In genomic region chr20:31587545-31588389, GRCh38 we compare ENCODE assay signal across 8 cellular contexts. TPM values are rescaled to one million over a fixed set of nuclear protein-coding genes. Genes with fewer than 3 reads are reported as not detected.
DNase-seq lines count a peak whose midpoint lies in the region; ATAC-seq and TF ChIP-seq lines count a peak whose summit lies in the region.

No MANE protein-coding gene starts in this region.

- H3K4me1 ChIP-seq in OCI-LY1 (ENCODE audit: insufficient read depth, low read length, severe bottlenecking) = peaks cover 7% of the 10 kb centered on the region

- no peaks in the 10 kb centered on the region for H3K36me3 Mint-ChIP-seq in naive thymus-derived CD8-positive, alpha-beta T cell

- H3K27ac Mint-ChIP-seq in naive thymus-derived CD8-positive, alpha-beta T cell = peak overlapping the region in 3 of 10 donors; percentile 3 to 86 (median 75)

- H3K9me3 ChIP-seq in OCI-LY1 (ENCODE audit: low read length) = no peaks in the 10 kb centered on the region

- no peaks in the 10 kb centered on the region for H3K36me3 ChIP-seq in OCI-LY1 (ENCODE audit: insufficient read depth, low read length)

- no peaks in the 10 kb centered on the region for H4K20me1 ChIP-seq in OCI-LY1 (ENCODE audit: insufficient read depth, low read length)

- no peaks in the 10 kb centered on the region for H3K27me3 ChIP-seq in OCI-LY1 (ENCODE audit: insufficient read depth, low read length)

- no peaks in the 10 kb centered on the region for H3K9me2 ChIP-seq in OCI-LY1 (ENCODE audit: low read depth, low read length)

- H3K9ac ChIP-seq in OCI-LY1 (ENCODE audit: low read length) = no peak overlapping the region

- H3K4me2 ChIP-seq in OCI-LY1 (ENCODE audit: low read length) = peak overlapping the region; percentile 47

- DNase-seq in NCI-H1436 (lab: John Stamatoyannopoulos, UW) = peak; percentile 49
- DNase-seq in NCI-H1436 treated with DMSO at 0.1 percent for 48 hours (lab: John Stamatoyannopoulos, UW) = no peak
- peak; percentile 48 for DNase-seq in epithelial cell of esophagus (ENCODE audit: low read depth)
- DNase-seq in naive thymus-derived CD8-positive, alpha-beta T cell = no peak
- no peak for DNase-seq in GM19238 (ENCODE audit: insufficient read length, low spot score)
- DNase-seq in activated effector memory CD4-positive, alpha-beta T cell treated with Interleukin-2 at 50 U/mL for 16 hours = no peak
- no peak for DNase-seq in stimulated activated CD4-positive, alpha-beta T cell treated with anti-CD3 and anti-CD28 coated beads, Interleukin-2, amount 100 ng/mL, for 24 hours

- no peaks in the 10 kb centered on the region for H3K79me2 ChIP-seq in OCI-LY1 (ENCODE audit: insufficient read depth, low read length)

- H3K27me3 Mint-ChIP-seq in naive thymus-derived CD8-positive, alpha-beta T cell = peaks cover 8 to 29% (median 16%) of the 10 kb centered on the region in 5 donors

- H3K4me3 ChIP-seq in OCI-LY1 (ENCODE audit: low read depth, low read length, poor library complexity, severe bottlenecking) (peak overlapping the region; percentile 37), epithelial cell of esophagus (ENCODE audit: low read length) (peak overlapping the region; percentile 31)

- peaks cover 0 to 2% (median 0%) of the 10 kb centered on the region in 9 donors for H3K9me3 Mint-ChIP-seq in naive thymus-derived CD8-positive, alpha-beta T cell

- TF ChIP-seq CTCF in OCI-LY1 (IDR thresholded peaks at IDR 0.05; ENCODE audit: low read length) (no peak), epithelial cell of esophagus (IDR thresholded peaks at IDR 0.05; ENCODE audit: insufficient read depth, low read depth, low read length, missing control alignments) (no peak)

- H3K27ac ChIP-seq in OCI-LY1 (ENCODE audit: low read depth, low read length, poor library complexity, severe bottlenecking) = no peak overlapping the region

- H2AFZ ChIP-seq in OCI-LY1 (ENCODE audit: low read length) = no peak overlapping the region

- H3K4me1 Mint-ChIP-seq in naive thymus-derived CD8-positive, alpha-beta T cell = peaks cover 7 to 9% (median 8%) of the 10 kb centered on the region in 4 donors

- H3K4me3 Mint-ChIP-seq in naive thymus-derived CD8-positive, alpha-beta T cell = peak overlapping the region; percentile 72 to 88 (median 82)

- peak; percentile 62 to 73 for ATAC-seq in naive thymus-derived CD8-positive, alpha-beta T cell

- POLR2A ChIA-PET in naive thymus-derived CD8-positive, alpha-beta T cell (lab: Charles Lee) = interaction anchor here (0.7 to 1.1 kb wide), 2 partner anchors 9 to 22 kb away, joined by 5 to 6 read pairs; no protein-coding TSS in a partner anchor

- H3F3A ChIP-seq in OCI-LY1 (ENCODE audit: insufficient read depth, low read length) = no peaks in the 10 kb centered on the region; the same call in 1 of the 2 replicates

RNA-seq across cellular contexts. Expression of gene ID1, which starts 17.3 kb away (rescaled TPM):
- total RNA-seq in naive thymus-derived CD8-positive, alpha-beta T cell = 1 to 10 TPM in 1 of 2 experiments, under 1 TPM in 1; 0.88 to 1.3 TPM
- under 1 TPM; 0.29 to 0.87 (median 0.51) TPM for polyA plus RNA-seq in naive thymus-derived CD8-positive, alpha-beta T cell

RNA-seq across cellular contexts. Expression of gene COX4I2, which starts 49.9 kb away (rescaled TPM):
- not detected for total RNA-seq in naive thymus-derived CD8-positive, alpha-beta T cell
- not detected for polyA plus RNA-seq in naive thymus-derived CD8-positive, alpha-beta T cell

Comparison
In these comparisons a context has a peak if more than half of its experiments do, and no peak if none do; other contexts are left out.
1. DNase-seq: peak in NCI-H1436 (single experiment) and epithelial cell of esophagus (single experiment); none in NCI-H1436 treated with DMSO at 0.1 percent for 48 hours (single experiment), naive thymus-derived CD8-positive, alpha-beta T cell (0 of 10), GM19238 (single experiment), activated effector memory CD4-positive, alpha-beta T cell treated with Interleukin-2 at 50 U/mL for 16 hours (single experiment) and stimulated activated CD4-positive, alpha-beta T cell treated with anti-CD3 and anti-CD28 coated beads, Interleukin-2, amount 100 ng/mL, for 24 hours (0 of 2).